In genomic region chr2:122032264-122032645, GRCh38 we compare ENCODE assay signal across 21 cellular contexts.
"Had no signal": no experiment of that assay in that cellular context is flagged by ENCODE, and none has a peak within 500 bp of the region (broad histone marks: within the 10 kb centered on the region; RNA-seq: fewer than 3 reads in every experiment).

No MANE protein-coding gene starts in this region.

- FAIRE-seq: TTC549 had no signal

- H3K27me3 Mint-ChIP-seq: activated B cell treated with CpG ODN at 0.5 μM for 24 hours; central memory CD8-positive, alpha-beta T cell had no signal

- H3K27ac Mint-ChIP-seq: activated B cell treated with CpG ODN at 0.5 μM for 24 hours; activated CD8-positive, alpha-beta T cell treated with anti-CD3 and anti-CD28 coated beads for 36 hours; activated naive CD4-positive, alpha-beta T cell treated with anti-CD3 and anti-CD28 coated beads, Interleukin-2, amount 50 U/mL, for 24 hours; activated T-cell treated with anti-CD3 and anti-CD28 coated beads, Interleukin-2, amount 50 U/mL, for 72 hours; T-cell had no signal

- H3K27me3 ChIP-seq: ascending aorta, body of pancreas had no signal

- H3K27ac ChIP-seq: ascending aorta, body of pancreas, SK-N-MC had no signal

- H3K4me3 ChIP-seq: ascending aorta, body of pancreas, SK-N-MC had no signal

- H3K4me1 Mint-ChIP-seq: activated B cell treated with CpG ODN at 0.5 μM for 24 hours; activated naive CD4-positive, alpha-beta T cell treated with anti-CD3 and anti-CD28 coated beads, Interleukin-2, amount 50 U/mL, for 24 hours; central memory CD8-positive, alpha-beta T cell had no signal

- H3K4me1 ChIP-seq: ascending aorta, body of pancreas had no signal

- H3K36me3 ChIP-seq: ascending aorta had no signal

- H3K4me3 Mint-ChIP-seq: activated B cell treated with CpG ODN at 0.5 μM for 24 hours; activated CD8-positive, alpha-beta T cell treated with anti-CD3 and anti-CD28 coated beads for 36 hours; activated naive CD4-positive, alpha-beta T cell treated with anti-CD3 and anti-CD28 coated beads, Interleukin-2, amount 50 U/mL, for 24 hours; activated T-cell treated with anti-CD3 and anti-CD28 coated beads, Interleukin-2, amount 50 U/mL, for 72 hours; central memory CD8-positive, alpha-beta T cell; T-cell had no signal

- DNase-seq: activated B cell treated with CpG ODN at 0.5 μM for 24 hours; activated CD8-positive, alpha-beta memory T cell treated with anti-CD3 and anti-CD28 coated beads, Interleukin-2, amount 50 U/mL, for 4 hours; activated CD8-positive, alpha-beta T cell treated with anti-CD3 and anti-CD28 coated beads for 36 hours; activated T-cell treated with anti-CD3 and anti-CD28 coated beads, Interleukin-2, amount 50 U/mL, for 72 hours; amniotic stem cell; NCI-H1048; NCI-H187 treated with DMSO at 0.1 percent for 48 hours; NCI-H2081 treated with DMSO at 0.1 percent for 48 hours; NCI-H2227 treated with DMSO at 0.1 percent for 48 hours; NCI-H446 treated with DMSO at 0.1 percent for 48 hours; NCI-H524 treated with DMSO at 0.1 percent for 48 hours; NCI-H748 treated with DMSO at 0.1 percent for 48 hours; SIG-M5; T-cell; T1000 had no signal

- H3K9me3 ChIP-seq: ascending aorta, body of pancreas had no signal

- H3K9me3 Mint-ChIP-seq: activated B cell treated with CpG ODN at 0.5 μM for 24 hours; activated CD8-positive, alpha-beta T cell treated with anti-CD3 and anti-CD28 coated beads for 36 hours; activated naive CD4-positive, alpha-beta T cell treated with anti-CD3 and anti-CD28 coated beads, Interleukin-2, amount 50 U/mL, for 24 hours; activated T-cell treated with anti-CD3 and anti-CD28 coated beads, Interleukin-2, amount 50 U/mL, for 72 hours; central memory CD8-positive, alpha-beta T cell; T-cell had no signal

- ATAC-seq: activated CD8-positive, alpha-beta T cell treated with anti-CD3 and anti-CD28 coated beads for 36 hours; activated T-cell treated with anti-CD3 and anti-CD28 coated beads, Interleukin-2, amount 50 U/mL, for 72 hours; body of pancreas; T-cell had no signal

- H3K36me3 Mint-ChIP-seq: activated naive CD4-positive, alpha-beta T cell treated with anti-CD3 and anti-CD28 coated beads, Interleukin-2, amount 50 U/mL, for 24 hours; T-cell had no signal
